8 cellular contexts compared by ENCODE assay signal in the genomic region with DNA sequence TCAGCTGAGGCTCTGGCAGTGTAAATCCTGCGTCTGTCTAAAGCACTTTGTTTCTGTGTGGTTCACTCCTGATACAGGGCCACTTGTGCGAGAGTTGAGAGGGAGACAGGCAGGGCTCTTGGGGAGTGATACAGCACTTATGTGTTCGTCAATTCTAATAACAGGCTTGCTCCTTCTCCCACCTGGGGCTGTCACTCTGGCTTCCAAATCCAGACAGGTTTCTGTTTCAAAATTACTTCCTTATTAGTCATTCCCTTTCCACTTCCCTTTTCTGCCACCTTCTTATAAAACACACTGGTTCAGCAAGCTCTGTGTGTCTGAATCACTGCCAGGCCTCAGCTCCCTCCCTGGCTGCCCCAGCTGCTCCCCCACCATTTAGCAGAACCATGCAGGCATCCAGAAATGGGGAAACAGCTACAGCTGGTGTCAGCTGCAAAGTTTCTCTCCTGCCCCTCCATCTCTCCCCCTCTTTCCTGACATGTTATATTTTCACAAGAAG. TPM values are rescaled to one million over a fixed set of nuclear protein-coding genes. Genes with fewer than 3 reads are reported as not detected.
DNase-seq lines count a peak whose midpoint lies in the region; ATAC-seq and TF ChIP-seq lines count a peak whose summit lies in the region.

No MANE protein-coding gene starts in this region.

- no peaks in the 10 kb centered on the region for H3K79me2 ChIP-seq in OCI-LY1 (ENCODE audit: insufficient read depth, low read length)

- H3F3A ChIP-seq in OCI-LY1 (ENCODE audit: insufficient read depth, low read length) = no peaks in the 10 kb centered on the region

- DNase-seq in G401 (ENCODE audit: low spot score) (peak; percentile 84), HT1080 (ENCODE audit: low read depth) (peak; percentile 93), HEK293T (ENCODE audit: extremely low spot score) (no peak), mesenteric fat pad (ENCODE audit: low spot score) (no peak)

- in situ Hi-C loops in G401 (cut with HindIII; ENCODE audit: low sequenced_read_pairs) = loop anchor here (5.0 kb wide), 1 partner anchor 39 kb away; no protein-coding TSS in a partner anchor

- H2AFZ ChIP-seq in OCI-LY1 (ENCODE audit: low read length) = peak overlapping the region; percentile 51

- H3K27me3 ChIP-seq in OCI-LY1 (ENCODE audit: insufficient read depth, low read length) (no peaks in the 10 kb centered on the region), duodenal mucosa (ENCODE audit: control insufficient read depth in 1 of 2, insufficient read depth in 2 of 2, low read length in 2 of 2) (no peaks in the 10 kb centered on the region), muscle layer of colon (ENCODE audit: control insufficient read depth in 1 of 2, insufficient read depth in 2 of 2, low read length in 2 of 2) (no peaks in the 10 kb centered on the region)

- no peak overlapping the region for H3K4me3 ChIP-seq in OCI-LY1 (ENCODE audit: low read depth, low read length, poor library complexity, severe bottlenecking)
- H3K4me3 ChIP-seq in duodenal mucosa (ENCODE audit: low read depth in 1 of 2, low read length in 2 of 2) = peak overlapping the region in 1 of 2 donors; percentile 18
- peak overlapping the region in 1 of 2 donors; percentile 9 for H3K4me3 ChIP-seq in muscle layer of colon (ENCODE audit: low read depth in 1 of 2, low read length in 2 of 2)

- TF ChIP-seq CTCF in OCI-LY1 (IDR thresholded peaks at IDR 0.05; ENCODE audit: low read length) = no peak

- peak; percentile 64 for ATAC-seq in GM21526 (IDR thresholded peaks at IDR 0.05; ENCODE audit: low FRiP score, unreplicated experiment)

- no peaks in the 10 kb centered on the region for H3K9me2 ChIP-seq in OCI-LY1 (ENCODE audit: low read depth, low read length)

- H3K9ac ChIP-seq in OCI-LY1 (ENCODE audit: low read length) = peak overlapping the region; percentile 37; the same call in 1 of the 2 replicates
- H3K9ac ChIP-seq in duodenal mucosa (ENCODE audit: low read depth in 1 of 2, low read length in 2 of 2) = no peak overlapping the region
- H3K9ac ChIP-seq in muscle layer of colon (ENCODE audit: low read length) = peak overlapping the region; percentile 23

- H3K27ac ChIP-seq in OCI-LY1 (ENCODE audit: low read depth, low read length, poor library complexity, severe bottlenecking) (peak overlapping the region; percentile 72), duodenal mucosa (ENCODE audit: low read depth, low read length) (peak overlapping the region; percentile 20), muscle layer of colon (ENCODE audit: low read depth, low read length) (peak overlapping the region; percentile 55)

- CTCF ChIA-PET in HEK293T (lab: Yijun Ruan, JAX) = no interaction called here

- POLR2A ChIA-PET in HEK293T (lab: Yijun Ruan, JAX) = no interaction called here

- peak overlapping the region; percentile 40 for H3K4me2 ChIP-seq in OCI-LY1 (ENCODE audit: low read length)

- no peaks in the 10 kb centered on the region for H4K20me1 ChIP-seq in OCI-LY1 (ENCODE audit: insufficient read depth, low read length)

- H3K36me3 ChIP-seq in OCI-LY1 (ENCODE audit: insufficient read depth, low read length) = no peaks in the 10 kb centered on the region
- no peaks in the 10 kb centered on the region for H3K36me3 ChIP-seq in duodenal mucosa (ENCODE audit: control insufficient read depth in 1 of 2, insufficient read depth in 2 of 2, low read length in 2 of 2)
- H3K36me3 ChIP-seq in muscle layer of colon (ENCODE audit: insufficient read depth, low read length) = no peaks in the 10 kb centered on the region

- peaks cover 25% of the 10 kb centered on the region for H3K4me1 ChIP-seq in OCI-LY1 (ENCODE audit: insufficient read depth, low read length, severe bottlenecking)
- H3K4me1 ChIP-seq in duodenal mucosa (ENCODE audit: control insufficient read depth in 1 of 2, insufficient read depth in 2 of 2, low read length in 2 of 2) = peaks cover 15 to 20% of the 10 kb centered on the region in 2 donors
- H3K4me1 ChIP-seq in muscle layer of colon (ENCODE audit: insufficient read depth, low read length) = peaks cover 15% of the 10 kb centered on the region

- 0 out of 2 replicates have a peak, but pooled peaks cover 3% of the 10 kb centered on the region for H3K9me3 ChIP-seq in OCI-LY1 (ENCODE audit: low read length)
- H3K9me3 ChIP-seq in duodenal mucosa (ENCODE audit: control insufficient read depth in 1 of 2, low read length in 2 of 2) = no peaks in the 10 kb centered on the region
- no peaks in the 10 kb centered on the region for H3K9me3 ChIP-seq in muscle layer of colon (ENCODE audit: low read length)

TF ChIP-seq in HEK293T, 16 proteins besides CTCF, POLR2A, EP300 and RAD21:
- no peak for TF ChIP-seq FOXA1 (IDR thresholded peaks at IDR 0.05)
- TF ChIP-seq, protein P1, sequence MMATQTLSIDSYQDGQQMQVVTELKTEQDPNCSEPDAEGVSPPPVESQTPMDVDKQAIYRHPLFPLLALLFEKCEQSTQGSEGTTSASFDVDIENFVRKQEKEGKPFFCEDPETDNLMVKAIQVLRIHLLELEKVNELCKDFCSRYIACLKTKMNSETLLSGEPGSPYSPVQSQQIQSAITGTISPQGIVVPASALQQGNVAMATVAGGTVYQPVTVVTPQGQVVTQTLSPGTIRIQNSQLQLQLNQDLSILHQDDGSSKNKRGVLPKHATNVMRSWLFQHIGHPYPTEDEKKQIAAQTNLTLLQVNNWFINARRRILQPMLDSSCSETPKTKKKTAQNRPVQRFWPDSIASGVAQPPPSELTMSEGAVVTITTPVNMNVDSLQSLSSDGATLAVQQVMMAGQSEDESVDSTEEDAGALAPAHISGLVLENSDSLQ (IDR thresholded peaks at IDR 0.05) = no peak

RNA-seq across cellular contexts. Expression of a gene that starts 58.5 kb away (rescaled TPM):
- total RNA-seq in G401 (2014; rRNA removed; shearing (Covaris generic)) = 3.4 and 5.2 TPM in 2 replicates
- 5.1 and 9.2 TPM in 2 replicates for total RNA-seq in HT1080 (2014; rRNA removed; shearing (Covaris generic))
- polyA plus RNA-seq in HT1080 (2015; cell fraction: cytosol; rRNA removed) = 5.0 and 6.7 TPM in 2 replicates
- 3.1 and 3.9 TPM in 2 replicates for polyA plus RNA-seq in HT1080 (2015; cell fraction: nucleus; rRNA removed)
- total RNA-seq in mesenteric fat pad = 17.6 TPM

Comparison
In these comparisons a context has a peak if more than half of its experiments do, and no peak if none do; other contexts are left out.
1. DNase-seq: peak in G401 (single experiment) and HT1080 (single experiment); none in HEK293T (single experiment) and mesenteric fat pad (single experiment).
2. H3K27ac ChIP-seq: peak in every context shown above with its lines; median percentile 72 in OCI-LY1; 55 in muscle layer of colon; 20 in duodenal mucosa.
3. H3K9ac ChIP-seq: peak in OCI-LY1 (single experiment) and muscle layer of colon (single experiment); none in duodenal mucosa (0 of 2).